ENCODE assay signal across 35 cellular contexts in the genomic region with DNA sequence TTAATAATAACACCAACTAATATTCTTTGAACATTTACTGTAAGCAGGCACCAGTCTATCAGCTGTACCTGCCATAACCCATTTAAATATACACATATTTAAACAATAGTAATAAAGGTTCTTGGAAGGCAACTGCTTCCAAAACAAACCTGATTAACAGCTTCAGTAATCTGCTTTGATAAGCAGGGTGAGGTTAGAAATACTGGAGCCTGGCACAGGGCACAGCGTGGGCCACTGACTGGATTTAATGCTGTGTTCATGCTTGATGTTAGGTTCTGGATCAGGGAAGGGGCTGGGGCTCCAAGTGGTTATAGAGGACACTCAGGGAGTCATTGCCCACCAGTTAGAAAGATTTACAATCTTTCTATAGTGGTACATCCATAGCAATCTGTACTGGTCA. TPM values are rescaled to one million over a fixed set of nuclear protein-coding genes. Genes with fewer than 3 reads are reported as not detected.
"Had no signal": no experiment of that assay in that cellular context is flagged by ENCODE, and none has a peak within 500 bp of the region (broad histone marks: within the 10 kb centered on the region; RNA-seq: fewer than 3 reads in every experiment).

No MANE protein-coding gene starts in this region.

- H3K27ac ChIP-seq: adrenal gland, cardiac muscle cell had no signal

- H3K4me1 ChIP-seq: adrenal gland had no signal

- H3K4me3 ChIP-seq: adrenal gland, cardiac muscle cell had no signal

- H3K9me3 ChIP-seq: adrenal gland had no signal

- H3K27me3 ChIP-seq: cardiac muscle cell had no signal

- FAIRE-seq: astrocyte, bronchial epithelial cell had no signal

- H3K36me3 ChIP-seq: adrenal gland, cardiac muscle cell had no signal

- DNase-seq: activated B cell treated with CpG ODN at 0.5 μM for 24 hours; activated CD4-positive, alpha-beta memory T cell treated with anti-CD3 and anti-CD28 coated beads, Interleukin-2, amount 10 ng/mL, durations not matched to agents 7 days and 5 days; activated CD4-positive, alpha-beta T cell treated with anti-CD3 and anti-CD28 coated beads for 4 hours; activated CD4-positive, alpha-beta T cell treated with anti-CD3 and anti-CD28 coated beads, Interleukin-2, amount 10 ng/mL, durations not matched to agents 7 days and 5 days; activated CD4-positive, alpha-beta T cell treated with anti-CD3 and anti-CD28 coated beads, Interleukin-2, amount 50 U/mL, for 48 hours; activated CD4-positive, CD25-positive, alpha-beta regulatory T cell treated with anti-CD3 and anti-CD28 coated beads, Interleukin-2, amount 50 U/mL, for 72 hours; activated CD8-positive, alpha-beta memory T cell treated with anti-CD3 and anti-CD28 coated beads for 24 hours; activated CD8-positive, alpha-beta memory T cell treated with anti-CD3 and anti-CD28 coated beads, Interleukin-2, amount 50 U/mL, for 4 hours; activated CD8-positive, alpha-beta T cell treated with anti-CD3 and anti-CD28 coated beads, Interleukin-2, amount 10 ng/mL, durations not matched to agents 7 days and 5 days; activated effector memory CD4-positive, alpha-beta T cell treated with anti-CD3 and anti-CD28 coated beads, Interleukin-2, amount 50 U/mL, for 16 hours; activated gamma-delta T cell treated with Interleukin-2 at 50 U/mL for 16 hours; activated naive CD4-positive, alpha-beta T cell; activated naive CD4-positive, alpha-beta T cell treated with anti-CD3 and anti-CD28 coated beads for 36 hours; activated naive CD4-positive, alpha-beta T cell treated with anti-CD3 and anti-CD28 coated beads, Interleukin-2, amount 50 U/mL, for 16 hours; activated naive CD8-positive, alpha-beta T cell treated with anti-CD3 and anti-CD28 coated beads for 36 hours; activated T-cell treated with anti-CD3 and anti-CD28 coated beads for 4 hours; activated T-cell treated with anti-CD3 and anti-CD28 coated beads, Interleukin-2, amount 50 U/mL, for 1 hour; activated T-cell treated with anti-CD3 and anti-CD28 coated beads, Interleukin-2, amount 50 U/mL, for 4 hours; activated T-cell treated with anti-CD3 and anti-CD28 coated beads, Interleukin-2, amount 50 U/mL, for 72 hours; adrenal gland; amniotic stem cell; aorta; caudate nucleus; cerebellar nuclear complex; SW 1271; T-helper 1 cell; T-helper 2 cell; T-helper 9 cell had no signal

- ATAC-seq: activated CD8-positive, alpha-beta T cell treated with anti-CD3 and anti-CD28 coated beads, Interleukin-2, amount 10 ng/mL, durations not matched to agents 7 days and 5 days; activated naive CD4-positive, alpha-beta T cell treated with anti-CD3 and anti-CD28 coated beads, Interleukin-2, amount 50 U/mL, for 72 hours; activated T-cell treated with anti-CD3 and anti-CD28 coated beads, Interleukin-2, amount 50 U/mL, for 4 hours; activated T-cell treated with anti-CD3 and anti-CD28 coated beads, Interleukin-2, amount 50 U/mL, for 72 hours; activated T-helper 17 cell treated with anti-CD3 and anti-CD28 coated beads, Interleukin-2, amount 50 U/mL, for 72 hours had no signal

RNA-seq across cellular contexts. Expression of gene C10orf120, which starts 10.9 kb away (rescaled TPM):
- total RNA-seq: activated B cell treated with CpG ODN at 0.5 μM for 24 hours; activated CD4-positive, alpha-beta memory T cell treated with anti-CD3 and anti-CD28 coated beads, Interleukin-2, amount 10 ng/mL, durations not matched to agents 7 days and 5 days; activated CD4-positive, alpha-beta T cell treated with anti-CD3 and anti-CD28 coated beads, Interleukin-2, amount 10 ng/mL, durations not matched to agents 7 days and 5 days; activated CD8-positive, alpha-beta T cell treated with anti-CD3 and anti-CD28 coated beads, Interleukin-2, amount 10 ng/mL, durations not matched to agents 7 days and 5 days; activated naive CD4-positive, alpha-beta T cell treated with anti-CD3 and anti-CD28 coated beads for 36 hours; activated naive CD4-positive, alpha-beta T cell treated with anti-CD3 and anti-CD28 coated beads, Interleukin-2, amount 50 U/mL, for 72 hours; activated naive CD8-positive, alpha-beta T cell treated with anti-CD3 and anti-CD28 coated beads for 36 hours; activated T-cell treated with anti-CD3 and anti-CD28 coated beads, Interleukin-2, amount 50 U/mL, for 4 hours; activated T-cell treated with anti-CD3 and anti-CD28 coated beads, Interleukin-2, amount 50 U/mL, for 72 hours; activated T-helper 1 cell treated with anti-CD3 and anti-CD28 coated beads, Interleukin-12 subunit alpha, Interleukin-12 subunit beta, Interleukin-2, Interleukin-4 antibody, amounts not matched to agents 30 ng/mL and 10 ng/mL and 1 ng/mL, durations not matched to agents 14 hours and 24 hours and 36 hours; activated T-helper 17 cell treated with anti-CD3 and anti-CD28 coated beads, Interleukin-2, amount 50 U/mL, for 72 hours; adrenal gland; aorta; astrocyte; bronchial epithelial cell; cardiac muscle cell; chondrocyte had no signal
- polyA plus RNA-seq: adrenal gland, aorta, cardiac muscle cell had no signal
